ENCODE assay signal across 8 cellular contexts in genomic region chr19:39126593-39127187, GRCh38. TPM values are rescaled to one million over a fixed set of nuclear protein-coding genes. Genes with fewer than 3 reads are reported as not detected.
A peak's percentile ranks its signal among the peaks of the same experiment; 100 is the strongest.
DNase-seq lines count a peak whose midpoint lies in the region; ATAC-seq and TF ChIP-seq lines count a peak whose summit lies in the region.

No MANE protein-coding gene starts in this region.

- H3K27me3 ChIP-seq in CD4-positive, alpha-beta memory T cell (ENCODE audit: insufficient read depth, low read length): no peaks in the 10 kb centered on the region
- H3K27me3 ChIP-seq in brain microvascular endothelial cell (replicated peaks) (no peaks in the 10 kb centered on the region), lung (ENCODE audit: control insufficient read depth, insufficient read depth) (no peaks in the 10 kb centered on the region)

- CTCF ChIA-PET in CD4-positive, alpha-beta memory T cell (lab: Charles Lee; ENCODE audit: partially characterized antibody): interaction anchor here (0.6 to 8.0 kb wide), 3 partner anchors 9 to 202 kb away, joined by 3 to 57 read pairs (median 3); no protein-coding TSS in a partner anchor

- peak overlapping the region; percentile 76 for H3K27ac ChIP-seq in CD4-positive, alpha-beta memory T cell (ENCODE audit: low read depth, low read length)
- no peak overlapping the region for H3K27ac ChIP-seq in brain microvascular endothelial cell
- H3K27ac ChIP-seq in lung (ENCODE audit: low read depth in 1 of 2, low read length in 1 of 2): peak overlapping the region in 1 of 2 donors; percentile 29

- H3K27me3 Mint-ChIP-seq in CD4-positive, alpha-beta memory T cell: peaks cover 0 to 3% of the 10 kb centered on the region in 2 donors

- intact Hi-C loops in CD4-positive, alpha-beta memory T cell (cut with micrococcal nuclease): loop anchor here (5.0 kb wide), 1 partner anchor 266 kb away; the partner anchor contains the start of genes MED29 and PAF1

- DNase-seq in CD4-positive, alpha-beta memory T cell: peak in 1 of 5 donors; percentile 13
- DNase-seq in brain microvascular endothelial cell (no peak), lung (ENCODE audit: low spot score) (peak; percentile 68), ureter (ENCODE audit: low spot score) (peak; percentile 75), NCI-H2171 treated with DMSO at 0.1 percent for 48 hours (lab: John Stamatoyannopoulos, UW) (no peak), GDM1 (lab: John Stamatoyannopoulos, UW) (no peak)

- no peaks in the 10 kb centered on the region for H3K9me3 ChIP-seq in CD4-positive, alpha-beta memory T cell (ENCODE audit: control insufficient read depth in 1 of 2, low read length in 2 of 2)
- no peaks in the 10 kb centered on the region for H3K9me3 ChIP-seq in lung (ENCODE audit: control insufficient read depth in 2 of 2, insufficient read depth in 1 of 2, low read length in 1 of 2)

- peaks cover 26% of the 10 kb centered on the region for H3K4me1 ChIP-seq in CD4-positive, alpha-beta memory T cell (ENCODE audit: insufficient read depth, low read length)
- H3K4me1 ChIP-seq in lung (ENCODE audit: control insufficient read depth in 2 of 2, insufficient read depth in 2 of 2, low read length in 2 of 2): peaks cover 0 to 34% of the 10 kb centered on the region in 2 donors

- in situ Hi-C loops in brain microvascular endothelial cell (cut with HindIII; ENCODE audit: low pct_ligation_motif_present, low sequenced_read_pairs): no loop called here

- 37 to 62% methylated on average over 18 of the region's 18 CpGs for WGBS in lung, 2 donors

- H3K36me3 Mint-ChIP-seq in CD4-positive, alpha-beta memory T cell: peaks cover 0 to 2% of the 10 kb centered on the region in 2 donors

- TF ChIP-seq EP300 in Ishikawa (IDR thresholded peaks at IDR 0.05; ENCODE audit: borderline replicate concordance): no peak

- peak overlapping the region; percentile 87 to 100 (median 99) for H3K27ac Mint-ChIP-seq in CD4-positive, alpha-beta memory T cell

- H3K4me3 ChIP-seq in CD4-positive, alpha-beta memory T cell (ENCODE audit: low read length in 2 of 2): no peak overlapping the region
- H3K4me3 ChIP-seq in brain microvascular endothelial cell (ENCODE audit: low read depth, low read length): peak overlapping the region; percentile 82
- no peak overlapping the region for H3K4me3 ChIP-seq in lung

- no peaks in the 10 kb centered on the region for H3K9me3 Mint-ChIP-seq in CD4-positive, alpha-beta memory T cell

- H3K4me3 Mint-ChIP-seq in CD4-positive, alpha-beta memory T cell: peak overlapping the region; percentile 63 to 99 (median 96)

- TF ChIP-seq CTCF in brain microvascular endothelial cell (IDR thresholded peaks at IDR 0.05; ENCODE audit: low read depth, low read length, missing control alignments) (no peak), lung (IDR thresholded peaks at IDR 0.05; ENCODE audit: control extremely low read depth, extremely low read depth) (no peak)

- peaks cover 26 to 75% (median 44%) of the 10 kb centered on the region in 4 donors for H3K4me1 Mint-ChIP-seq in CD4-positive, alpha-beta memory T cell

- POLR2A ChIA-PET in CD4-positive, alpha-beta memory T cell (lab: Charles Lee; ENCODE audit: partially characterized antibody): interaction anchor here (0.7 to 2.2 kb wide), 5 partner anchors 121 to 319 kb away, joined by 3 to 6 read pairs (median 3); partner anchors contain the start of genes GMFG, RPS16 and SUPT5H

- no peak for ATAC-seq in lung (ENCODE audit: insufficient read depth, low FRiP score)
- no peak for ATAC-seq in HG03175 (IDR thresholded peaks at IDR 0.05; ENCODE audit: unreplicated experiment)

- TF ChIP-seq RAD21 in Ishikawa (IDR thresholded peaks at IDR 0.05; ENCODE audit: low read depth): no peak

- H3K36me3 ChIP-seq in CD4-positive, alpha-beta memory T cell (ENCODE audit: insufficient read depth, low read length): no peaks in the 10 kb centered on the region
- H3K36me3 ChIP-seq in brain microvascular endothelial cell (replicated peaks) (no peaks in the 10 kb centered on the region), lung (ENCODE audit: control insufficient read depth in 2 of 2, insufficient read depth in 2 of 2, low read length in 2 of 2) (peaks cover 0 to 3% of the 10 kb centered on the region in 2 donors)

TF ChIP-seq in Ishikawa, 13 proteins besides CTCF, POLR2A, EP300 and RAD21:
- TF ChIP-seq ZBTB7A (IDR thresholded peaks at IDR 0.05; ENCODE audit: low read depth) (no peak), NFIC (IDR thresholded peaks at IDR 0.05) (peak; percentile 83), YY1 (IDR thresholded peaks at IDR 0.05; ENCODE audit: low read depth) (no peak), REST (IDR thresholded peaks at IDR 0.05; ENCODE audit: low read depth) (no peak), CREB1 (IDR thresholded peaks at IDR 0.05; ENCODE audit: low read depth) (no peak), CEBPB (IDR thresholded peaks at IDR 0.05) (peak; percentile 82), FOXM1 (IDR thresholded peaks at IDR 0.05; ENCODE audit: borderline replicate concordance, low read depth) (no peak), TAF1 (IDR thresholded peaks at IDR 0.05; ENCODE audit: low read depth) (no peak), EGR1 (IDR thresholded peaks at IDR 0.05) (no peak), USF1 (IDR thresholded peaks at IDR 0.05) (no peak), TCF12 (IDR thresholded peaks at IDR 0.05; ENCODE audit: low read depth) (peak; percentile 46; the same call in 1 of the 2 replicates), TEAD4 (IDR thresholded peaks at IDR 0.05) (peak; percentile 7; the same call in 1 of the 2 replicates)
- TF ChIP-seq, protein P1, sequence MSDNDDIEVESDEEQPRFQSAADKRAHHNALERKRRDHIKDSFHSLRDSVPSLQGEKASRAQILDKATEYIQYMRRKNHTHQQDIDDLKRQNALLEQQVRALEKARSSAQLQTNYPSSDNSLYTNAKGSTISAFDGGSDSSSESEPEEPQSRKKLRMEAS (IDR thresholded peaks at IDR 0.05): no peak

RNA-seq across cellular contexts. Expression of gene PAK4, which starts 1.1 kb away (rescaled TPM):
- 10 to 100 TPM; 13.1 to 15.7 TPM for total RNA-seq in CD4-positive, alpha-beta memory T cell
- polyA plus RNA-seq in CD4-positive, alpha-beta memory T cell: 1 to 10 TPM; 1.3 to 2.9 TPM
- total RNA-seq in lung (10 to 100 TPM; 23.2 to 60.8 TPM), ureter (88.2 TPM)
- polyA plus RNA-seq in lung: 10 to 100 TPM; 34.8 to 38.5 TPM

RNA-seq across cellular contexts. Expression of gene ACP7, which starts 42.5 kb away (rescaled TPM):
- under 1 TPM in 1 of 2 experiments, not detected in 1; 0.14 TPM for total RNA-seq in CD4-positive, alpha-beta memory T cell
- not detected for polyA plus RNA-seq in CD4-positive, alpha-beta memory T cell
- total RNA-seq in lung: not detected
- under 1 TPM in 1 of 2 donors, not detected in 1; 0.03 TPM for polyA plus RNA-seq in lung
- 1.8 TPM for total RNA-seq in ureter

Comparison
In these comparisons a context has a peak if more than half of its experiments do, and no peak if none do; other contexts are left out.
1. DNase-seq: peak in lung (single experiment) and ureter (single experiment); none in brain microvascular endothelial cell (single experiment), NCI-H2171 treated with DMSO at 0.1 percent for 48 hours (single experiment) and GDM1 (single experiment).